In genomic region chr7:103855671-103856070, GRCh38 we compare ENCODE assay signal across 31 cellular contexts.
"Had no signal": no experiment of that assay in that cellular context is flagged by ENCODE, and none has a peak within 500 bp of the region (broad histone marks: within the 10 kb centered on the region; RNA-seq: fewer than 3 reads in every experiment).

No MANE protein-coding gene starts in this region.

- H3K9me3 ChIP-seq: ascending aorta had no signal

- H3K27me3 ChIP-seq: ascending aorta, cardiac muscle cell had no signal

- H3K27ac ChIP-seq: ascending aorta, cardiac muscle cell, VCaP had no signal

- H3K4me1 ChIP-seq: ascending aorta had no signal

- DNase-seq: activated CD4-positive, alpha-beta memory T cell treated with anti-CD3 and anti-CD28 coated beads, Interleukin-2, amount 10 ng/mL, durations not matched to agents 7 days and 5 days; activated CD4-positive, alpha-beta T cell treated with anti-CD3 and anti-CD28 coated beads for 1 hour; activated CD4-positive, alpha-beta T cell treated with anti-CD3 and anti-CD28 coated beads for 36 hours; activated CD4-positive, alpha-beta T cell treated with anti-CD3 and anti-CD28 coated beads for 48 hours; activated CD4-positive, alpha-beta T cell treated with anti-CD3 and anti-CD28 coated beads, Interleukin-2, amount 10 ng/mL, durations not matched to agents 7 days and 5 days; activated CD4-positive, alpha-beta T cell treated with anti-CD3 and anti-CD28 coated beads, Interleukin-2, amount 50 U/mL, for 48 hours; activated CD4-positive, CD25-positive, alpha-beta regulatory T cell; activated CD8-positive, alpha-beta memory T cell treated with anti-CD3 and anti-CD28 coated beads for 24 hours; activated CD8-positive, alpha-beta memory T cell treated with anti-CD3 and anti-CD28 coated beads, Interleukin-2, amount 10 ng/mL, durations not matched to agents 7 days and 5 days; activated CD8-positive, alpha-beta memory T cell treated with anti-CD3 and anti-CD28 coated beads, Interleukin-2, amount 50 U/mL, for 48 hours; activated CD8-positive, alpha-beta T cell treated with anti-CD3 and anti-CD28 coated beads, Interleukin-2, amount 10 ng/mL, durations not matched to agents 7 days and 5 days; activated effector memory CD4-positive, alpha-beta T cell treated with Interleukin-2 at 50 U/mL for 16 hours; activated gamma-delta T cell; activated naive CD4-positive, alpha-beta T cell treated with anti-CD3 and anti-CD28 coated beads, Interleukin-2, amount 10 ng/mL, durations not matched to agents 7 days and 5 days; activated naive CD4-positive, alpha-beta T cell treated with Interleukin-2 at 50 U/mL for 16 hours; activated naive CD8-positive, alpha-beta T cell treated with anti-CD3 and anti-CD28 coated beads, Interleukin-2, amount 10 ng/mL, durations not matched to agents 7 days and 5 days; activated naive CD8-positive, alpha-beta T cell treated with anti-CD3 and anti-CD28 coated beads, Interleukin-2, amount 50 U/mL, for 24 hours; activated T-cell treated with anti-CD3 and anti-CD28 coated beads, Interleukin-2, amount 50 U/mL, for 24 hours; activated T-cell treated with anti-CD3 and anti-CD28 coated beads, Interleukin-2, amount 50 U/mL, for 48 hours; amygdala; anterior cingulate cortex; caudate nucleus; cerebellar nuclear complex; T-helper 1 cell; T-helper 2 cell; T-helper 9 cell had no signal

- H3K4me3 ChIP-seq: ascending aorta, cardiac muscle cell had no signal

- ATAC-seq: activated CD4-positive, alpha-beta T cell treated with anti-CD3 and anti-CD28 coated beads for 36 hours; activated CD4-positive, CD25-positive, alpha-beta regulatory T cell treated with anti-CD3 and anti-CD28 coated beads, Interleukin-2, amount 50 U/mL, for 24 hours; activated CD8-positive, alpha-beta memory T cell treated with anti-CD3 and anti-CD28 coated beads, Interleukin-2, amount 10 ng/mL, durations not matched to agents 7 days and 5 days; activated CD8-positive, alpha-beta T cell treated with anti-CD3 and anti-CD28 coated beads, Interleukin-2, amount 10 ng/mL, durations not matched to agents 7 days and 5 days; activated naive CD8-positive, alpha-beta T cell treated with anti-CD3 and anti-CD28 coated beads, Interleukin-2, amount 50 U/mL, for 24 hours; WTC11 had no signal

- H3K36me3 ChIP-seq: ascending aorta, cardiac muscle cell had no signal
